13 cellular contexts compared by ENCODE assay signal in the genomic region with DNA sequence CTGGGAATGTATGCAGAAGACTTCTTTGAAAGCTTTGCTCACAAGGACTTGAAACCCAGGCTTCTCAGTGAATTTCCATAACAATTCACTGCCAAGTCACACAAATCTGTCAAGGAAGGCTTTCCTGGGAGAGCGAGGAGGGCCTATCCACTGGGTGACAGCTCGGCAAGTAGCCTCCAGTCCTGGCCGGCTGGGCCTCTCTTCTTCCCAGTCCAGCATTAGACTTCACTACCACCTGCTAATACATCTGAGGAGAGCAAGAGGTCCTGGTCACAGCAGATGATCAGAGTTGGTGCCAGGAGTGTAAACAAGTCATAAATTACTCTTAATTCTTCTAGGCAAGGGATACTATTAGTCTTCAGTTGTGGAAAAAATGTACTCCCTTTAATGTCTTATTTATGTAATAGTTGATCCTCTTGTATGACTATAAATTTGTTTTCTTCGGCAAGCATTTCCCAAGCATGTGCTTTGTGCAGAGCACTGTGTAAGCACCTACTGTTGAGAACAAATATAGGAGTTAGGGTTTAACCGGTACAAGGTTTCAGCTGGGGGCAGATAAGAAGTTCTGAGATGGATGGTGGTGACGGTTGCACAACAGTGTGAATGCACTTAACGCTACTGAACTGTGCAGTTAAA.
DNase-seq lines count a peak whose midpoint lies in the region; ATAC-seq and TF ChIP-seq lines count a peak whose summit lies in the region.
"Had no signal": no experiment of that assay in that cellular context is flagged by ENCODE, and none has a peak within 500 bp of the region (broad histone marks: within the 10 kb centered on the region; RNA-seq: fewer than 3 reads in every experiment).

No MANE protein-coding gene starts in this region.

- H3K27me3 ChIP-seq in body of pancreas, result no peaks in the 10 kb centered on the region
- H3K27me3 ChIP-seq in left lung, result no peaks in the 10 kb centered on the region

- 21 to 32% methylated on average over 7 of the region's 7 CpGs for WGBS in body of pancreas, 2 donors

- TF ChIP-seq POLR2A in body of pancreas (IDR thresholded peaks at IDR 0.05), result no peak

- TF ChIP-seq CTCF in body of pancreas (IDR thresholded peaks at IDR 0.05), result no peak
- no peak for TF ChIP-seq CTCF in left lung (IDR thresholded peaks at IDR 0.05)

- peak; percentile 81 for ATAC-seq in body of pancreas
- peak; percentile 77 for ATAC-seq in left lung
- ATAC-seq in esophagus mucosa, result no peak
- ATAC-seq: A549 had no signal

- intact Hi-C loops in body of pancreas (cut with DNase I) (no loop called here), left lung (cut with DNase I) (no loop called here)

- H3K9me3 ChIP-seq in body of pancreas (no peaks in the 10 kb centered on the region), left lung (no peaks in the 10 kb centered on the region)
- H3K9me3 ChIP-seq: A549 had no signal

- peak overlapping the region; percentile 51 to 77 (median 66) for H3K27ac ChIP-seq in body of pancreas
- H3K27ac ChIP-seq in left lung, result peak overlapping the region in 1 of 2 donors; percentile 5

- DNase-seq in DMS79 treated with DMSO at 0.1 percent for 48 hours (lab: John Stamatoyannopoulos, UW), result peak; percentile 57
- DNase-seq in DMS79 (lab: John Stamatoyannopoulos, UW), result no peak
- peak; percentile 27 to 62 (median 48) for DNase-seq in body of pancreas
- no peak for DNase-seq in left lung
- DNase-seq in ureter (ENCODE audit: low spot score), result peak; percentile 17
- no peak for DNase-seq in germinal center (ENCODE audit: low spot score)
- no peak for DNase-seq in SIG-M5 treated with dmso at 0.1 percent for 504 hours (lab: John Stamatoyannopoulos, UW; ENCODE audit: unreplicated experiment)
- DNase-seq: activated CD4-positive, alpha-beta memory T cell treated with anti-CD3 and anti-CD28 coated beads for 36 hours; activated naive CD4-positive, alpha-beta T cell treated with anti-CD3 and anti-CD28 coated beads, Interleukin-2, amount 10 ng/mL, durations not matched to agents 7 days and 5 days; midbrain; NCI-H524 had no signal

- no peaks in the 10 kb centered on the region for H3K36me3 ChIP-seq in body of pancreas (replicated peaks in 1 of 2; ENCODE audit: insufficient read depth in 1 of 2, low read depth in 2 of 2)
- H3K36me3 ChIP-seq in left lung, result no peaks in the 10 kb centered on the region

- peaks cover 29% of the 10 kb centered on the region for H3K4me1 ChIP-seq in body of pancreas
- peaks cover 5 to 21% of the 10 kb centered on the region in 2 donors for H3K4me1 ChIP-seq in left lung

- H3K4me3 ChIP-seq in body of pancreas (no peak overlapping the region), left lung (no peak overlapping the region)
- H3K4me3 ChIP-seq: A549 had no signal

Comparison
In these comparisons a context has a peak if more than half of its experiments do, and no peak if none do; other contexts are left out.
1. DNase-seq: peak in DMS79 treated with DMSO at 0.1 percent for 48 hours (single experiment), body of pancreas (4 of 4) and ureter (single experiment); none in DMS79 (single experiment), left lung (0 of 2), germinal center (single experiment) and SIG-M5 treated with dmso at 0.1 percent for 504 hours (single experiment).